28 cellular contexts compared by ENCODE assay signal in the genomic region with DNA sequence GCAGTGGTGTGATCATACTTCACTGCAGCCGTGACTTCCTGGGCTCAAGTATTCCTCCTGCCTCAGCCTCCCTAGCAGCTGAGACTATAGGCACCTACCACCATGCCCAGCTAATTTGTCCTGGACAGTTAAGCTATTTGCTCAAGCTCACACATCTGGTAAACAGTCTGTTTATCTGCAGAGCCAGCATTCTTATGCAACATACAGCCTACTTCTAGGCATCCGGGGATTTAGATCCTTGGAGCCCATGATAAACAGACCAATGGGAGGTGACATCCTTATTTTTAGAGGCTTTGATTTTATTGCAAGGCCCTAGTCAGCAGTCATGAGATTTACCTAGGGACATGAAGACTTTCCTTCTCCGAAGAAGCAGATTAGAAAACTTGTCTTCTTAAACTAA. TPM values are rescaled to one million over a fixed set of nuclear protein-coding genes. Genes with fewer than 3 reads are reported as not detected.
"Had no signal": no experiment of that assay in that cellular context is flagged by ENCODE, and none has a peak within 500 bp of the region (broad histone marks: within the 10 kb centered on the region; RNA-seq: fewer than 3 reads in every experiment).

No MANE protein-coding gene starts in this region.

- H3K27ac ChIP-seq: esophagus muscularis mucosa, gastrocnemius medialis, thyroid gland, upper lobe of right lung had no signal

- H3K9me3 Mint-ChIP-seq: activated CD4-positive, alpha-beta memory T cell treated with anti-CD3 and anti-CD28 coated beads for 36 hours; activated CD4-positive, alpha-beta T cell treated with anti-CD3 and anti-CD28 coated beads, Interleukin-2, amount 10 ng/mL, durations not matched to agents 24 days and 14 days; activated naive CD4-positive, alpha-beta T cell treated with anti-CD3 and anti-CD28 coated beads, Interleukin-2, amount 10 ng/mL, durations not matched to agents 7 days and 5 days; activated naive CD8-positive, alpha-beta T cell treated with anti-CD3 and anti-CD28 coated beads, Interleukin-2, amount 10 ng/mL, durations not matched to agents 7 days and 5 days; activated T-helper 1 cell treated with anti-CD3 and anti-CD28 coated beads, Interleukin-12 subunit alpha, Interleukin-12 subunit beta, Interleukin-2, Interleukin-4 antibody, amounts not matched to agents 30 ng/mL and 10 ng/mL and 1 ng/mL, durations not matched to agents 14 hours and 24 hours and 36 hours; central memory CD8-positive, alpha-beta T cell; stimulated activated naive CD8-positive, alpha-beta T cell treated with anti-CD3 and anti-CD28 coated beads, Interleukin-15, Interleukin-2, amounts not matched to agents 100 ng/mL and 50 ng/mL, for 24 hours had no signal

- H3K27ac Mint-ChIP-seq: activated CD4-positive, alpha-beta memory T cell treated with anti-CD3 and anti-CD28 coated beads for 36 hours; activated CD4-positive, alpha-beta T cell treated with anti-CD3 and anti-CD28 coated beads, Interleukin-2, amount 10 ng/mL, durations not matched to agents 24 days and 14 days; activated naive CD4-positive, alpha-beta T cell treated with anti-CD3 and anti-CD28 coated beads, Interleukin-2, amount 10 ng/mL, durations not matched to agents 7 days and 5 days; activated naive CD8-positive, alpha-beta T cell treated with anti-CD3 and anti-CD28 coated beads, Interleukin-2, amount 10 ng/mL, durations not matched to agents 7 days and 5 days; activated T-helper 1 cell treated with anti-CD3 and anti-CD28 coated beads, Interleukin-12 subunit alpha, Interleukin-12 subunit beta, Interleukin-2, Interleukin-4 antibody, amounts not matched to agents 30 ng/mL and 10 ng/mL and 1 ng/mL, durations not matched to agents 14 hours and 24 hours and 36 hours; naive thymus-derived CD4-positive, alpha-beta T cell; stimulated activated naive CD8-positive, alpha-beta T cell treated with anti-CD3 and anti-CD28 coated beads, Interleukin-15, Interleukin-2, amounts not matched to agents 100 ng/mL and 50 ng/mL, for 24 hours had no signal

- H3K27me3 ChIP-seq: esophagus muscularis mucosa, gastrocnemius medialis, spleen, thyroid gland, upper lobe of right lung had no signal

- DNase-seq: activated CD4-positive, alpha-beta memory T cell treated with anti-CD3 and anti-CD28 coated beads for 36 hours; activated CD4-positive, alpha-beta T cell treated with anti-CD3 and anti-CD28 coated beads, Interleukin-2, amount 10 ng/mL, durations not matched to agents 24 days and 14 days; activated CD4-positive, CD25-positive, alpha-beta regulatory T cell treated with anti-CD3 and anti-CD28 coated beads, Interleukin-2, amount 50 U/mL, for 72 hours; activated CD8-positive, alpha-beta memory T cell treated with anti-CD3 and anti-CD28 coated beads, Interleukin-2, amount 50 U/mL, for 4 hours; activated gamma-delta T cell; activated naive CD4-positive, alpha-beta T cell treated with anti-CD3 and anti-CD28 coated beads, Interleukin-2, amount 10 ng/mL, durations not matched to agents 7 days and 5 days; activated naive CD8-positive, alpha-beta T cell treated with anti-CD3 and anti-CD28 coated beads, Interleukin-2, amount 10 ng/mL, durations not matched to agents 7 days and 5 days; activated T-cell treated with anti-CD3 and anti-CD28 coated beads, Interleukin-2, amount 50 U/mL, for 1 hour; amygdala; dermis blood vessel endothelial cell; effector CD4-positive, alpha-beta T cell; gastrocnemius medialis; glutamatergic neuron; left cardiac atrium; midbrain; naive thymus-derived CD4-positive, alpha-beta T cell; posterior cingulate gyrus; right cardiac atrium; spleen; stimulated activated CD4-positive, alpha-beta T cell treated with anti-CD3 and anti-CD28 coated beads, Interleukin-2, amount 100 ng/mL, for 48 hours; substantia nigra; T-helper 2 cell; thyroid gland; upper lobe of right lung had no signal

- H3K36me3 ChIP-seq: gastrocnemius medialis, thyroid gland, upper lobe of right lung had no signal

- H3K4me3 ChIP-seq: esophagus muscularis mucosa, gastrocnemius medialis, spleen, thyroid gland, upper lobe of right lung had no signal

- H3K4me3 Mint-ChIP-seq: activated CD4-positive, alpha-beta memory T cell treated with anti-CD3 and anti-CD28 coated beads for 36 hours; activated CD4-positive, alpha-beta T cell treated with anti-CD3 and anti-CD28 coated beads, Interleukin-2, amount 10 ng/mL, durations not matched to agents 24 days and 14 days; activated naive CD4-positive, alpha-beta T cell treated with anti-CD3 and anti-CD28 coated beads, Interleukin-2, amount 10 ng/mL, durations not matched to agents 7 days and 5 days; activated naive CD8-positive, alpha-beta T cell treated with anti-CD3 and anti-CD28 coated beads, Interleukin-2, amount 10 ng/mL, durations not matched to agents 7 days and 5 days; activated T-helper 1 cell treated with anti-CD3 and anti-CD28 coated beads, Interleukin-12 subunit alpha, Interleukin-12 subunit beta, Interleukin-2, Interleukin-4 antibody, amounts not matched to agents 30 ng/mL and 10 ng/mL and 1 ng/mL, durations not matched to agents 14 hours and 24 hours and 36 hours; central memory CD8-positive, alpha-beta T cell; naive thymus-derived CD4-positive, alpha-beta T cell; stimulated activated naive CD8-positive, alpha-beta T cell treated with anti-CD3 and anti-CD28 coated beads, Interleukin-15, Interleukin-2, amounts not matched to agents 100 ng/mL and 50 ng/mL, for 24 hours had no signal

- H3K9me3 ChIP-seq: esophagus muscularis mucosa, gastrocnemius medialis, spleen, thyroid gland, upper lobe of right lung had no signal

- ATAC-seq: gastrocnemius medialis; left cardiac atrium; naive thymus-derived CD4-positive, alpha-beta T cell; right cardiac atrium; upper lobe of right lung had no signal

- H3K27me3 Mint-ChIP-seq: activated CD4-positive, alpha-beta memory T cell treated with anti-CD3 and anti-CD28 coated beads for 36 hours; activated CD4-positive, alpha-beta T cell treated with anti-CD3 and anti-CD28 coated beads, Interleukin-2, amount 10 ng/mL, durations not matched to agents 24 days and 14 days; activated naive CD4-positive, alpha-beta T cell treated with anti-CD3 and anti-CD28 coated beads, Interleukin-2, amount 10 ng/mL, durations not matched to agents 7 days and 5 days; activated naive CD8-positive, alpha-beta T cell treated with anti-CD3 and anti-CD28 coated beads, Interleukin-2, amount 10 ng/mL, durations not matched to agents 7 days and 5 days; central memory CD8-positive, alpha-beta T cell; naive thymus-derived CD4-positive, alpha-beta T cell; stimulated activated naive CD8-positive, alpha-beta T cell treated with anti-CD3 and anti-CD28 coated beads, Interleukin-15, Interleukin-2, amounts not matched to agents 100 ng/mL and 50 ng/mL, for 24 hours had no signal

RNA-seq across cellular contexts. Expression of gene SPARC, which starts 50.7 kb away (rescaled TPM):
- total RNA-seq: activated CD4-positive, alpha-beta memory T cell treated with anti-CD3 and anti-CD28 coated beads for 36 hours; activated CD4-positive, alpha-beta T cell treated with anti-CD3 and anti-CD28 coated beads, Interleukin-2, amount 10 ng/mL, durations not matched to agents 24 days and 14 days; activated T-helper 1 cell treated with anti-CD3 and anti-CD28 coated beads, Interleukin-12 subunit alpha, Interleukin-12 subunit beta, Interleukin-2, Interleukin-4 antibody, amounts not matched to agents 30 ng/mL and 10 ng/mL and 1 ng/mL, durations not matched to agents 14 hours and 24 hours and 36 hours had no signal
